13 cellular contexts compared by ENCODE assay signal in genomic region chr9:106482733-106483132, GRCh38.
DNase-seq lines count a peak whose midpoint lies in the region; ATAC-seq and TF ChIP-seq lines count a peak whose summit lies in the region.
"Had no signal": no experiment of that assay in that cellular context is flagged by ENCODE, and none has a peak within 500 bp of the region (broad histone marks: within the 10 kb centered on the region; RNA-seq: fewer than 3 reads in every experiment).

No MANE protein-coding gene starts in this region.

- ATAC-seq in GM21423 (IDR thresholded peaks at IDR 0.05; ENCODE audit: unreplicated experiment) = peak; percentile 67
- no peak for ATAC-seq in GM21717 (IDR thresholded peaks at IDR 0.05; ENCODE audit: unreplicated experiment)
- ATAC-seq: activated CD8-positive, alpha-beta memory T cell treated with anti-CD3 and anti-CD28 coated beads, Interleukin-2, amount 10 ng/mL, durations not matched to agents 7 days and 5 days; CD8-positive, alpha-beta T cell; stimulated activated naive CD8-positive, alpha-beta T cell treated with anti-CD3 and anti-CD28 coated beads, Interleukin-15, amount 100 ng/mL, for 72 hours had no signal

- no peak overlapping the region for H3K4me3 ChIP-seq in fibroblast of pulmonary artery (replicated peaks; ENCODE audit: low read depth, low read length)

- no peak overlapping the region for H3K27ac Mint-ChIP-seq in nephron progenitor cell
- H3K27ac Mint-ChIP-seq: activated CD8-positive, alpha-beta memory T cell treated with anti-CD3 and anti-CD28 coated beads, Interleukin-2, amount 10 ng/mL, durations not matched to agents 7 days and 5 days; CD8-positive, alpha-beta T cell; stimulated activated naive CD8-positive, alpha-beta T cell treated with anti-CD3 and anti-CD28 coated beads, Interleukin-15, amount 100 ng/mL, for 72 hours; T-helper 2 cell treated with Interferon-gamma antibody and Interleukin-4, amounts not matched to agents 5 μg/mL and 100 μg/mL, for 36 hours had no signal

- peaks cover 3% of the 10 kb centered on the region for H3K9me3 Mint-ChIP-seq in nephron progenitor cell
- H3K9me3 Mint-ChIP-seq: CD8-positive, alpha-beta T cell had no signal

- TF ChIP-seq CTCF in fibroblast of pulmonary artery (IDR thresholded peaks at IDR 0.05; ENCODE audit: low read length, missing control alignments) = no peak
- TF ChIP-seq CTCF in nephron progenitor cell (IDR thresholded peaks at IDR 0.05) = no peak

- no peak overlapping the region for H3K4me3 Mint-ChIP-seq in nephron progenitor cell
- H3K4me3 Mint-ChIP-seq: activated CD8-positive, alpha-beta memory T cell treated with anti-CD3 and anti-CD28 coated beads, Interleukin-2, amount 10 ng/mL, durations not matched to agents 7 days and 5 days; CD8-positive, alpha-beta T cell; neural crest cell; stimulated activated naive CD8-positive, alpha-beta T cell treated with anti-CD3 and anti-CD28 coated beads, Interleukin-15, amount 100 ng/mL, for 72 hours; T-helper 2 cell treated with Interferon-gamma antibody and Interleukin-4, amounts not matched to agents 5 μg/mL and 100 μg/mL, for 36 hours had no signal

- H3K36me3 Mint-ChIP-seq in nephron progenitor cell (ENCODE audit: low read depth) = no peaks in the 10 kb centered on the region
- H3K36me3 Mint-ChIP-seq: activated CD8-positive, alpha-beta memory T cell treated with anti-CD3 and anti-CD28 coated beads, Interleukin-2, amount 10 ng/mL, durations not matched to agents 7 days and 5 days; CD8-positive, alpha-beta T cell had no signal

- DNase-seq in Daoy (ENCODE audit: low read depth) (peak; percentile 48), NOMO-1 (lab: John Stamatoyannopoulos, UW; ENCODE audit: unreplicated experiment in 2 of 2) (peak; percentile 17 to 18), fibroblast of pulmonary artery (ENCODE audit: low read depth) (peak; percentile 12), nephron progenitor cell (no peak), DMS114 treated with DMSO at 0.1 percent for 48 hours (lab: John Stamatoyannopoulos, UW; ENCODE audit: unreplicated experiment) (no peak)
- no peak for DNase-seq in effector CD8-positive, alpha-beta T cell (lab: John Stamatoyannopoulos, UW)
- DNase-seq: activated CD8-positive, alpha-beta memory T cell treated with anti-CD3 and anti-CD28 coated beads, Interleukin-2, amount 10 ng/mL, durations not matched to agents 7 days and 5 days; CD8-positive, alpha-beta T cell; stimulated activated naive CD8-positive, alpha-beta T cell treated with anti-CD3 and anti-CD28 coated beads, Interleukin-15, amount 100 ng/mL, for 72 hours had no signal

- H3K27me3 Mint-ChIP-seq in nephron progenitor cell (ENCODE audit: low read depth, poor library complexity) = peaks cover 18% of the 10 kb centered on the region
- H3K27me3 Mint-ChIP-seq: activated CD8-positive, alpha-beta memory T cell treated with anti-CD3 and anti-CD28 coated beads, Interleukin-2, amount 10 ng/mL, durations not matched to agents 7 days and 5 days; stimulated activated naive CD8-positive, alpha-beta T cell treated with anti-CD3 and anti-CD28 coated beads, Interleukin-15, amount 100 ng/mL, for 72 hours had no signal

- H3K4me1 Mint-ChIP-seq in nephron progenitor cell = peaks cover 5% of the 10 kb centered on the region
- H3K4me1 Mint-ChIP-seq: activated CD8-positive, alpha-beta memory T cell treated with anti-CD3 and anti-CD28 coated beads, Interleukin-2, amount 10 ng/mL, durations not matched to agents 7 days and 5 days; stimulated activated naive CD8-positive, alpha-beta T cell treated with anti-CD3 and anti-CD28 coated beads, Interleukin-15, amount 100 ng/mL, for 72 hours had no signal

Comparison
In these comparisons a context has a peak if more than half of its experiments do, and no peak if none do; other contexts are left out.
1. DNase-seq: peak in Daoy (single experiment), NOMO-1 (2 of 2) and fibroblast of pulmonary artery (single experiment); none in effector CD8-positive, alpha-beta T cell (single experiment), nephron progenitor cell (single experiment) and DMS114 treated with DMSO at 0.1 percent for 48 hours (single experiment).